ENCODE assay signal across 8 cellular contexts in genomic region chr12:116276433-116277216, GRCh38. TPM values are rescaled to one million over a fixed set of nuclear protein-coding genes. Genes with fewer than 3 reads are reported as not detected.
DNase-seq lines count a peak whose midpoint lies in the region; ATAC-seq, FAIRE-seq and TF ChIP-seq lines count a peak whose summit lies in the region.

No MANE protein-coding gene starts in this region.

- H3K4me3 Mint-ChIP-seq in GM23338: peak overlapping the region; percentile 86
- peak overlapping the region; percentile 96 for H3K4me3 Mint-ChIP-seq in activated naive CD8-positive, alpha-beta T cell treated with anti-CD3 and anti-CD28 coated beads, Interleukin-2, amount 50 U/mL, for 24 hours

- peaks cover 32% of the 10 kb centered on the region for H3K4me1 ChIP-seq in GM23338 (ENCODE audit: insufficient read depth)
- H3K4me1 ChIP-seq in cardiac muscle cell (ENCODE audit: low read depth): peaks cover 20% of the 10 kb centered on the region
- H3K4me1 ChIP-seq in pancreas: peaks cover 0 to 23% (median 17%) of the 10 kb centered on the region in 3 donors

- peak overlapping the region; percentile 19 for H3K27ac Mint-ChIP-seq in GM23338
- H3K27ac Mint-ChIP-seq in activated naive CD8-positive, alpha-beta T cell treated with anti-CD3 and anti-CD28 coated beads, Interleukin-2, amount 50 U/mL, for 24 hours: peak overlapping the region; percentile 90

- H3F3A ChIP-seq in GM23338 (replicated peaks; ENCODE audit: low read depth): peaks cover 5% of the 10 kb centered on the region; the same call in 1 of the 2 replicates
- H3F3A ChIP-seq in SU-DHL-6 (ENCODE audit: insufficient read depth): no peaks in the 10 kb centered on the region

- peak overlapping the region; percentile 65 for H3K9ac ChIP-seq in SU-DHL-6 (ENCODE audit: low read length)

- peak overlapping the region; percentile 75 for H3K4me2 ChIP-seq in GM23338
- peak overlapping the region; percentile 82 for H3K4me2 ChIP-seq in SU-DHL-6 (ENCODE audit: low read depth, low read length, poor library complexity, severe bottlenecking)

- peaks cover 13% of the 10 kb centered on the region for H3K27me3 Mint-ChIP-seq in GM23338 (ENCODE audit: insufficient read depth, low read depth, poor library complexity)
- H3K27me3 Mint-ChIP-seq in activated naive CD8-positive, alpha-beta T cell treated with anti-CD3 and anti-CD28 coated beads, Interleukin-2, amount 50 U/mL, for 24 hours: no peaks in the 10 kb centered on the region

- H3K27me3 ChIP-seq in GM23338 (ENCODE audit: insufficient read depth): no peaks in the 10 kb centered on the region
- no peaks in the 10 kb centered on the region for H3K27me3 ChIP-seq in SU-DHL-6 (ENCODE audit: low read length)
- H3K27me3 ChIP-seq in cardiac muscle cell: no peaks in the 10 kb centered on the region
- H3K27me3 ChIP-seq in pancreas: no peaks in the 10 kb centered on the region

- H3K79me2 ChIP-seq in GM23338 (replicated peaks; ENCODE audit: insufficient read depth) (peaks cover 52% of the 10 kb centered on the region), SU-DHL-6 (ENCODE audit: insufficient read depth, low read length) (peaks cover 37% of the 10 kb centered on the region)

- H2AFZ ChIP-seq in GM23338 (peak overlapping the region; percentile 48; the same call in 1 of the 2 replicates), SU-DHL-6 (ENCODE audit: low read depth, low read length, severe bottlenecking) (peak overlapping the region; percentile 17)

- DNase-seq in DMS79 (lab: John Stamatoyannopoulos, UW) (peak; percentile 35), GM23338 (ENCODE audit: low spot score) (peak; percentile 66), LNCaP clone FGC (ENCODE audit: low read depth) (no peak), cardiac muscle cell (ENCODE audit: low read depth in 1 of 2, low spot score in 1 of 2) (peak; percentile 79 to 86), pancreas (peak; percentile 71 to 90 (median 81)), ureter (ENCODE audit: low spot score) (peak; percentile 71)
- DNase-seq in activated naive CD8-positive, alpha-beta T cell treated with anti-CD3 and anti-CD28 coated beads, Interleukin-2, amount 50 U/mL, for 24 hours: peak; percentile 65

- no peaks in the 10 kb centered on the region for H3K9me2 ChIP-seq in GM23338 (ENCODE audit: insufficient read depth)
- H3K9me2 ChIP-seq in SU-DHL-6 (replicated peaks; ENCODE audit: insufficient read depth, low read length): no peaks in the 10 kb centered on the region

- TF ChIP-seq CTCF in GM23338 (conservative IDR thresholded peaks at IDR 0.05; ENCODE audit: low read depth in 2 of 2): no peak
- TF ChIP-seq CTCF in LNCaP clone FGC (IDR thresholded peaks at IDR 0.05; ENCODE audit: control insufficient read depth, extremely low read depth, insufficient read depth): 0 out of 2 replicates have a peak, but pooled peaks have one; percentile 2
- no peak for TF ChIP-seq CTCF in SU-DHL-6 (IDR thresholded peaks at IDR 0.05; ENCODE audit: insufficient read depth, low read length, poor library complexity, severe bottlenecking)
- no peak for TF ChIP-seq CTCF in cardiac muscle cell (IDR thresholded peaks at IDR 0.05; ENCODE audit: low read depth, low read length)
- TF ChIP-seq CTCF in pancreas (IDR thresholded peaks at IDR 0.05): no peak

- H3K9me3 ChIP-seq in SU-DHL-6 (ENCODE audit: insufficient read depth, low read length) (no peaks in the 10 kb centered on the region), cardiac muscle cell (ENCODE audit: low read depth) (no peaks in the 10 kb centered on the region), pancreas (no peaks in the 10 kb centered on the region)

- H3K4me3 ChIP-seq in GM23338: peak overlapping the region; percentile 81
- peak overlapping the region; percentile 62 for H3K4me3 ChIP-seq in LNCaP clone FGC (ENCODE audit: low read depth, low read length)
- peak overlapping the region; percentile 88 for H3K4me3 ChIP-seq in SU-DHL-6 (ENCODE audit: insufficient read depth, low read length, poor library complexity, severe bottlenecking)
- peak overlapping the region; percentile 58 for H3K4me3 ChIP-seq in cardiac muscle cell
- H3K4me3 ChIP-seq in pancreas: peak overlapping the region; percentile 52 to 77 (median 70)

- intact Hi-C loops in pancreas (cut with DNase I): no loop called here

- peaks cover 5% of the 10 kb centered on the region; the same call in 1 of the 3 replicates for H3K36me3 Mint-ChIP-seq in GM23338 (ENCODE audit: low read depth)
- peaks cover 3% of the 10 kb centered on the region for H3K36me3 Mint-ChIP-seq in activated naive CD8-positive, alpha-beta T cell treated with anti-CD3 and anti-CD28 coated beads, Interleukin-2, amount 50 U/mL, for 24 hours (ENCODE audit: low read depth)

- H3K27ac ChIP-seq in GM23338 (ENCODE audit: low read depth): peak overlapping the region; percentile 51
- H3K27ac ChIP-seq in SU-DHL-6 (ENCODE audit: low read depth, low read length): no peak overlapping the region
- peak overlapping the region; percentile 82 for H3K27ac ChIP-seq in cardiac muscle cell
- H3K27ac ChIP-seq in pancreas: peak overlapping the region; percentile 64 to 91 (median 80)

- 0 to 1% methylated on average over 57 to 73 of the region's 73 CpGs for whole genome bisulfite sequencing in pancreas, 2 donors

- H4K20me1 ChIP-seq in GM23338 (replicated peaks; ENCODE audit: insufficient read depth) (peaks cover 21% of the 10 kb centered on the region), SU-DHL-6 (ENCODE audit: low read depth, low read length) (peaks cover 23% of the 10 kb centered on the region)

- H3K36me3 ChIP-seq in GM23338 (ENCODE audit: insufficient read depth) (no peaks in the 10 kb centered on the region), SU-DHL-6 (ENCODE audit: low read length) (no peaks in the 10 kb centered on the region), cardiac muscle cell (no peaks in the 10 kb centered on the region), pancreas (no peaks in the 10 kb centered on the region)

- H3K9me3 Mint-ChIP-seq in GM23338: no peaks in the 10 kb centered on the region
- no peaks in the 10 kb centered on the region for H3K9me3 Mint-ChIP-seq in activated naive CD8-positive, alpha-beta T cell treated with anti-CD3 and anti-CD28 coated beads, Interleukin-2, amount 50 U/mL, for 24 hours

- FAIRE-seq in pancreas (lab: Jason Lieb, UNC): no peak

- ATAC-seq in GM23338 (peak; percentile 33), pancreas (peak; percentile 62 to 82 (median 68))
- peak; percentile 26 for ATAC-seq in activated naive CD8-positive, alpha-beta T cell treated with anti-CD3 and anti-CD28 coated beads, Interleukin-2, amount 50 U/mL, for 24 hours

- peaks cover 51% of the 10 kb centered on the region for H3K4me1 Mint-ChIP-seq in GM23338
- peaks cover 37% of the 10 kb centered on the region for H3K4me1 Mint-ChIP-seq in activated naive CD8-positive, alpha-beta T cell treated with anti-CD3 and anti-CD28 coated beads, Interleukin-2, amount 50 U/mL, for 24 hours

TF ChIP-seq in GM23338, 12 proteins besides CTCF, POLR2A, EP300 and RAD21 (continues in another document):
- TF ChIP-seq ZNF114 (CRISPR knock-in tag; IDR thresholded peaks at IDR 0.05): no peak
- no peak for TF ChIP-seq NANOG (IDR thresholded peaks at IDR 0.05; ENCODE audit: borderline replicate concordance)
- no peak for TF ChIP-seq EZH2 (IDR thresholded peaks at IDR 0.05; ENCODE audit: low read depth, unreplicated experiment)
- no peak for TF ChIP-seq JUNB (IDR thresholded peaks at IDR 0.05; ENCODE audit: unreplicated experiment)
- TF ChIP-seq ETS1 (IDR thresholded peaks at IDR 0.05): no peak
- TF ChIP-seq EZH2phosphoT487 (IDR thresholded peaks at IDR 0.05; ENCODE audit: unreplicated experiment): no peak
- TF ChIP-seq ZNF331 (CRISPR knock-in tag; IDR thresholded peaks at IDR 0.05; ENCODE audit: low read depth): no peak
- no peak for TF ChIP-seq POLR2AphosphoS5 (IDR thresholded peaks at IDR 0.05; ENCODE audit: low read depth)
- no peak for TF ChIP-seq CREB1 (CRISPR knock-in tag; IDR thresholded peaks at IDR 0.05; ENCODE audit: low read depth)

RNA-seq across cellular contexts. Expression of gene MED13L, which starts 0.9 kb away (rescaled TPM):
- total RNA-seq in GM23338 (2014; rRNA removed; shearing (Covaris generic)): 73.6 and 90.7 TPM in 2 replicates
- polyA plus RNA-seq in GM23338 (2016; fragmentation: Nextera tagmentation; extraction: Ambion mirVana) (18.7 and 20.9 TPM in 2 replicates), cardiac muscle cell (31.3 and 39.2 TPM in 2 replicates), pancreas (10 to 100 TPM; 10.3 to 15.6 TPM)
- total RNA-seq in cardiac muscle cell (49.5 and 94.3 TPM in 2 replicates), pancreas (10 to 100 TPM; 49.1 to 93.8 (median 56.8) TPM), ureter (130 TPM)
